Comparison of ENCODE assay signal across 13 cellular contexts in the genomic region with DNA sequence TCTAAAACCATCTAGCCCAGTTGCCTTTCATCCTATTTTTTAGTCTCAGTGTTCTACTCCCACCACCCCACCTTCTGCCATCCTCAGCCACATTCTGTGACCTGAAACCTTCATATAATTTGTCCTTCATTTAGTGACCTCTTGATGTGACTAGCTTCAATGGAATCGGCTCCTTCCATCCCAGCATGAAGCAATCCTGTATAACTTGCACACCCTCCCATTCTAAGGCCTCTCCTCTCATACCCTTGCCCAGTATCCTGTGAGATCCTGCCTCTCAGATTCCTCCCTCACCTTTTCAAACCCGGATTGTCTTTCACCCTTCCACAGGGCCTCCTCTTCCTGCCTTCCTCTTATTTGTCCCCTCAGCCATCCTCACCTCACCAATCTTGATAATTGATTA. TPM values are rescaled to one million over a fixed set of nuclear protein-coding genes. Genes with fewer than 3 reads are reported as not detected.
DNase-seq lines count a peak whose midpoint lies in the region; ATAC-seq and TF ChIP-seq lines count a peak whose summit lies in the region.
"Had no signal": no experiment of that assay in that cellular context is flagged by ENCODE, and none has a peak within 500 bp of the region (broad histone marks: within the 10 kb centered on the region; RNA-seq: fewer than 3 reads in every experiment).

No MANE protein-coding gene starts in this region.

- peak overlapping the region in 2 of 7 donors; percentile 29 to 70 for H3K4me3 Mint-ChIP-seq in CD8-positive, alpha-beta memory T cell
- H3K4me3 Mint-ChIP-seq in endodermal cell: no peak overlapping the region
- H3K4me3 Mint-ChIP-seq: activated CD8-positive, alpha-beta T cell treated with anti-CD3 and anti-CD28 coated beads for 36 hours; activated naive CD4-positive, alpha-beta T cell treated with anti-CD3 and anti-CD28 coated beads for 36 hours had no signal

- H2AFZ ChIP-seq in IMR-90 (replicated peaks; ENCODE audit: low read length, poor library complexity): peak overlapping the region; percentile 9
- no peak overlapping the region for H2AFZ ChIP-seq in parathyroid adenoma
- H2AFZ ChIP-seq in PC-9: no peak overlapping the region

- ATAC-seq in IMR-90 (ENCODE audit: low read depth) (no peak), GM21529 (IDR thresholded peaks at IDR 0.05; ENCODE audit: unreplicated experiment) (no peak)
- ATAC-seq: activated CD8-positive, alpha-beta T cell treated with anti-CD3 and anti-CD28 coated beads for 36 hours had no signal

- H3K79me1 ChIP-seq in IMR-90 (ENCODE audit: low read depth in 1 of 2, low read length in 2 of 2): peaks cover 34 to 54% of the 10 kb centered on the region in 2 experiments

- peaks cover 26% of the 10 kb centered on the region for H3K79me2 ChIP-seq in parathyroid adenoma
- peaks cover 24% of the 10 kb centered on the region for H3K79me2 ChIP-seq in PC-9 (ENCODE audit: low read depth)

- DNase-seq in CD8-positive, alpha-beta memory T cell: no peak
- peak; percentile 25 for DNase-seq in IMR-90
- no peak for DNase-seq in endodermal cell
- no peak for DNase-seq in activated CD8-positive, alpha-beta memory T cell treated with anti-CD3 and anti-CD28 coated beads for 24 hours
- DNase-seq in PC-9: no peak
- DNase-seq: activated CD8-positive, alpha-beta T cell treated with anti-CD3 and anti-CD28 coated beads for 36 hours; activated naive CD4-positive, alpha-beta T cell treated with anti-CD3 and anti-CD28 coated beads for 36 hours; cortex of kidney; retina had no signal

- H3K9me3 ChIP-seq in CD8-positive, alpha-beta memory T cell (ENCODE audit: low read length): no peaks in the 10 kb centered on the region
- H3K9me3 ChIP-seq in IMR-90 (ENCODE audit: control insufficient read depth, insufficient read depth, low read length) (no peaks in the 10 kb centered on the region), endodermal cell (ENCODE audit: control insufficient read depth, low read length) (no peaks in the 10 kb centered on the region), parathyroid adenoma (ENCODE audit: control insufficient read depth, low read length) (no peaks in the 10 kb centered on the region), PC-9 (ENCODE audit: insufficient read depth, low read depth) (no peaks in the 10 kb centered on the region)

- peaks cover 0 to 3% of the 10 kb centered on the region in 2 donors for H3K27me3 Mint-ChIP-seq in CD8-positive, alpha-beta memory T cell
- no peaks in the 10 kb centered on the region for H3K27me3 Mint-ChIP-seq in endodermal cell (ENCODE audit: insufficient read depth)
- H3K27me3 Mint-ChIP-seq: activated CD8-positive, alpha-beta T cell treated with anti-CD3 and anti-CD28 coated beads for 36 hours had no signal

- H3K4me2 ChIP-seq in IMR-90 (ENCODE audit: low read depth, low read length) (no peak overlapping the region), parathyroid adenoma (ENCODE audit: low read length) (peak overlapping the region; percentile 7), PC-9 (no peak overlapping the region)

- no peak for TF ChIP-seq POLR2A in IMR-90 (IDR thresholded peaks at IDR 0.05; ENCODE audit: low read depth, low read length)

- POLR2A ChIA-PET in CD8-positive, alpha-beta memory T cell (lab: Charles Lee): no interaction called here
- POLR2A ChIA-PET in IMR-90 (lab: Charles Lee; ENCODE audit: unreplicated experiment): no interaction called here
- POLR2A ChIA-PET in PC-9 (lab: Charles Lee; ENCODE audit: unreplicated experiment): no interaction called here

- BruUV-seq in IMR-90 (replicated peaks; lab: Mats Ljungman, UMichigan): no TSS peak
- no TSS peak for BruUV-seq in PC-9 (replicated peaks; lab: Mats Ljungman, UMichigan)

- H3K18ac ChIP-seq in IMR-90 (ENCODE audit: low read depth, low read length): no peak overlapping the region

- no peak overlapping the region for H3K27ac ChIP-seq in CD8-positive, alpha-beta memory T cell (ENCODE audit: low read depth, low read length)
- H3K27ac ChIP-seq in IMR-90 (ENCODE audit: insufficient read depth, low read length): no peak overlapping the region
- H3K27ac ChIP-seq in endodermal cell (ENCODE audit: low read depth, low read length): no peak overlapping the region
- peak overlapping the region; percentile 53 for H3K27ac ChIP-seq in parathyroid adenoma
- no peak overlapping the region for H3K27ac ChIP-seq in PC-9

- TF ChIP-seq RAD21 in IMR-90 (IDR thresholded peaks at IDR 0.05; ENCODE audit: low read length): no peak

- no peaks in the 10 kb centered on the region for H3K9me3 Mint-ChIP-seq in CD8-positive, alpha-beta memory T cell
- H3K9me3 Mint-ChIP-seq in endodermal cell: no peaks in the 10 kb centered on the region
- H3K9me3 Mint-ChIP-seq: activated CD8-positive, alpha-beta T cell treated with anti-CD3 and anti-CD28 coated beads for 36 hours; activated naive CD4-positive, alpha-beta T cell treated with anti-CD3 and anti-CD28 coated beads for 36 hours had no signal

- no peaks in the 10 kb centered on the region for H3K27me3 ChIP-seq in CD8-positive, alpha-beta memory T cell (ENCODE audit: insufficient read depth, low read length, poor library complexity, severe bottlenecking)
- H3K27me3 ChIP-seq in IMR-90 (ENCODE audit: control insufficient read depth, insufficient read depth, low read length) (no peaks in the 10 kb centered on the region), endodermal cell (ENCODE audit: control insufficient read depth, insufficient read depth, low read length, poor library complexity, severe bottlenecking) (no peaks in the 10 kb centered on the region), parathyroid adenoma (ENCODE audit: control insufficient read depth, insufficient read depth, low read length) (no peaks in the 10 kb centered on the region), PC-9 (ENCODE audit: insufficient read depth, low read depth) (no peaks in the 10 kb centered on the region)

- dilution Hi-C loops in IMR-90 (cut with HindIII; ENCODE audit: low sequenced_read_pairs, unreplicated experiment): no loop called here

- H3K36me3 ChIP-seq in CD8-positive, alpha-beta memory T cell (ENCODE audit: insufficient read depth, low read length): no peaks in the 10 kb centered on the region
- no peaks in the 10 kb centered on the region for H3K36me3 ChIP-seq in IMR-90 (ENCODE audit: control insufficient read depth, insufficient read depth, low read length)
- no peaks in the 10 kb centered on the region for H3K36me3 ChIP-seq in endodermal cell (ENCODE audit: control insufficient read depth, insufficient read depth, low read length)
- H3K36me3 ChIP-seq in parathyroid adenoma (ENCODE audit: control insufficient read depth, insufficient read depth, low read length): no peaks in the 10 kb centered on the region
- H3K36me3 ChIP-seq in PC-9 (ENCODE audit: low read depth): no peaks in the 10 kb centered on the region

- H4K91ac ChIP-seq in IMR-90 (ENCODE audit: insufficient read depth, low read depth, low read length): 0 out of 2 replicates have a peak overlapping the region, but pooled peaks have one; percentile 14

- 0 out of 2 replicates have a peak overlapping the region, but pooled peaks have one; percentile 29 for H3K14ac ChIP-seq in IMR-90 (replicated peaks; ENCODE audit: low read depth, low read length)

- no peak overlapping the region for H2AK5ac ChIP-seq in IMR-90 (ENCODE audit: low read depth, low read length)

- CTCF ChIA-PET in CD8-positive, alpha-beta memory T cell (lab: Charles Lee): no interaction called here
- CTCF ChIA-PET in IMR-90 (lab: Yijun Ruan, JAX): no interaction called here
- CTCF ChIA-PET in PC-9 (lab: Charles Lee): no interaction called here

- H2BK5ac ChIP-seq in IMR-90 (ENCODE audit: low read depth, low read length, poor library complexity, severe bottlenecking): no peak overlapping the region

- H3K4ac ChIP-seq in IMR-90 (ENCODE audit: low read depth, low read length): peak overlapping the region; percentile 31; the same call in 1 of the 2 replicates

- H3K4me1 Mint-ChIP-seq in CD8-positive, alpha-beta memory T cell: peaks cover 56 to 77% (median 76%) of the 10 kb centered on the region in 3 donors
- H3K4me1 Mint-ChIP-seq in endodermal cell: peaks cover 46% of the 10 kb centered on the region

- peak overlapping the region; percentile 31; the same call in 1 of the 2 replicates for H3K23ac ChIP-seq in IMR-90 (ENCODE audit: low read depth, low read length)

- H4K20me1 ChIP-seq in IMR-90 (ENCODE audit: insufficient read depth, low read length) (no peaks in the 10 kb centered on the region; the same call in 1 of the 2 replicates), PC-9 (ENCODE audit: insufficient read depth) (no peaks in the 10 kb centered on the region)

- no peak for TF ChIP-seq CTCF in IMR-90 (conservative IDR thresholded peaks at IDR 0.05; ENCODE audit: low read depth, low read length)
- no peak for TF ChIP-seq CTCF in endodermal cell (conservative IDR thresholded peaks at IDR 0.05)
- TF ChIP-seq CTCF in parathyroid adenoma (IDR thresholded peaks at IDR 0.05): no peak
- no peak for TF ChIP-seq CTCF in PC-9 (conservative IDR thresholded peaks at IDR 0.05)

- no peak overlapping the region for H3K9ac ChIP-seq in IMR-90 (ENCODE audit: low read depth, low read length)
- no peak overlapping the region for H3K9ac ChIP-seq in endodermal cell (ENCODE audit: extremely low read depth, low read length, poor library complexity, severe bottlenecking)
- H3K9ac ChIP-seq in parathyroid adenoma: no peak overlapping the region

- H2BK120ac ChIP-seq in IMR-90 (ENCODE audit: low read depth, low read length): no peak overlapping the region

- WGBS in IMR-90 (ENCODE audit: extremely low coverage in 2 of 2, insufficient read length in 1 of 2), 2 experiments: 38% methylated on average over 1 of the region's 2 CpGs; no CpG with 5 or more reads in 1 of the 2 experiments
- WGBS in endodermal cell (ENCODE audit: insufficient coverage in 1 of 2, insufficient read length in 1 of 2), 2 experiments: 83% methylated on average over 1 of the region's 2 CpGs; no CpG with 5 or more reads in 1 of the 2 experiments

- peaks cover 20% of the 10 kb centered on the region for H3F3A ChIP-seq in PC-9 (ENCODE audit: insufficient read depth, low read depth)

- peaks cover 11% of the 10 kb centered on the region for H3K9me1 ChIP-seq in IMR-90 (ENCODE audit: insufficient read depth, low read length)

- no peak overlapping the region for H3K4me3 ChIP-seq in CD8-positive, alpha-beta memory T cell (ENCODE audit: low read length)
- H3K4me3 ChIP-seq in IMR-90 (ENCODE audit: insufficient read depth, low read depth, low read length) (no peak overlapping the region), endodermal cell (ENCODE audit: low read length) (peak overlapping the region; percentile 14), parathyroid adenoma (ENCODE audit: low read depth, low read length) (no peak overlapping the region), PC-9 (no peak overlapping the region)

- intact Hi-C loops in IMR-90 (cut with micrococcal nuclease) (no loop called here), PC-9 (cut with micrococcal nuclease; ENCODE audit: unreplicated experiment) (no loop called here)

- H3K36me3 Mint-ChIP-seq in CD8-positive, alpha-beta memory T cell: peaks cover 0 to 22% (median 2%) of the 10 kb centered on the region in 3 donors
- no peaks in the 10 kb centered on the region for H3K36me3 Mint-ChIP-seq in endodermal cell (ENCODE audit: low read depth)

- H4K8ac ChIP-seq in IMR-90 (ENCODE audit: low read depth in 2 of 2, low read length in 2 of 2): peak overlapping the region in 1 of 2 experiments; percentile 5; a peak in 1 of 4 replicates

- H3K4me1 ChIP-seq in CD8-positive, alpha-beta memory T cell (ENCODE audit: insufficient read depth, low read length): peaks cover 48% of the 10 kb centered on the region
- H3K4me1 ChIP-seq in IMR-90 (ENCODE audit: control insufficient read depth, insufficient read depth, low read length): peaks cover 8% of the 10 kb centered on the region; the same call in 1 of the 2 replicates
- H3K4me1 ChIP-seq in endodermal cell (ENCODE audit: control insufficient read depth, insufficient read depth, low read length): peaks cover 32% of the 10 kb centered on the region
- H3K4me1 ChIP-seq in parathyroid adenoma: peaks cover 32% of the 10 kb centered on the region
- peaks cover 16% of the 10 kb centered on the region; the same call in 1 of the 2 replicates for H3K4me1 ChIP-seq in PC-9 (replicated peaks; ENCODE audit: insufficient read depth)

- H2BK20ac ChIP-seq in IMR-90 (ENCODE audit: low read depth, low read length): 0 out of 2 replicates have a peak overlapping the region, but pooled peaks have one; percentile 26

- no peak overlapping the region for H3K56ac ChIP-seq in IMR-90 (ENCODE audit: extremely low read depth, insufficient read depth, low read length)

- no peak overlapping the region for H4K5ac ChIP-seq in IMR-90 (ENCODE audit: low read depth, low read length)

- H3K27ac Mint-ChIP-seq in CD8-positive, alpha-beta memory T cell: peak overlapping the region in 7 of 8 donors; percentile 21 to 98 (median 64)
- H3K27ac Mint-ChIP-seq in endodermal cell: peak overlapping the region; percentile 71
- H3K27ac Mint-ChIP-seq: activated CD8-positive, alpha-beta T cell treated with anti-CD3 and anti-CD28 coated beads for 36 hours; activated naive CD4-positive, alpha-beta T cell treated with anti-CD3 and anti-CD28 coated beads for 36 hours had no signal

- in situ Hi-C loops in IMR-90 (cut with MboI; ENCODE audit: low sequenced_read_pairs): no loop called here

- H2BK15ac ChIP-seq in IMR-90 (ENCODE audit: low read depth, low read length): no peak overlapping the region; the same call in 2 of the 3 replicates

- no peak overlapping the region for H2AK9ac ChIP-seq in IMR-90 (replicated peaks; ENCODE audit: low read depth, low read length, poor library complexity)

- H3K9me2 ChIP-seq in PC-9 (ENCODE audit: insufficient read depth): no peaks in the 10 kb centered on the region

RNA-seq across cellular contexts. Expression of gene ZNF76, which starts 3.1 kb away (rescaled TPM):
- 10 to 100 TPM; 31.3 to 35.2 TPM for total RNA-seq in CD8-positive, alpha-beta memory T cell
- polyA plus RNA-seq in CD8-positive, alpha-beta memory T cell: 33.6 TPM
- 15.3 and 19.9 TPM in 2 replicates for total RNA-seq in IMR-90 (2012; rRNA removed)
- polyA plus RNA-seq in IMR-90 (2012; rRNA removed): 21.1 and 22.5 TPM in 2 replicates
- 13.4 and 13.9 TPM in 2 replicates for polyA plus RNA-seq in IMR-90 (2012; cell fraction: cytosol; rRNA removed)
- 87.4 and 150 TPM in 2 replicates for polyA plus RNA-seq in IMR-90 (2012; cell fraction: nucleus; rRNA removed; ENCODE audit: low replicate concordance)
- total RNA-seq in endodermal cell: 10 to 100 TPM; 39.0 to 42.9 TPM
- polyA plus RNA-seq in endodermal cell (2013, experiment 1 of 2): 46.7 TPM
- polyA plus RNA-seq in endodermal cell (2013, experiment 2 of 2): 38.9 TPM
- 38.8 and 39.9 TPM in 2 replicates for total RNA-seq in PC-9 (2021)

RNA-seq across cellular contexts. Expression of gene DEF6, which starts 35.0 kb away (rescaled TPM):
- total RNA-seq in CD8-positive, alpha-beta memory T cell: 10 to 100 TPM; 71.2 to 73.0 TPM
- 183 TPM for polyA plus RNA-seq in CD8-positive, alpha-beta memory T cell
- total RNA-seq in IMR-90 (2012; rRNA removed) (1.9 and 2.5 TPM in 2 replicates), endodermal cell (1 to 10 TPM; 6.3 to 6.8 TPM), PC-9 (2021) (19.6 and 27.0 TPM in 2 replicates)
- 4.1 and 4.2 TPM in 2 replicates for polyA plus RNA-seq in IMR-90 (2012; rRNA removed)
- polyA plus RNA-seq in IMR-90 (2012; cell fraction: cytosol; rRNA removed): 1.6 and 3.0 TPM in 2 replicates
- 13.7 and 15.7 TPM in 2 replicates for polyA plus RNA-seq in IMR-90 (2012; cell fraction: nucleus; rRNA removed; ENCODE audit: low replicate concordance)
- polyA plus RNA-seq in endodermal cell (2013, experiment 1 of 2): 2.0 TPM
- polyA plus RNA-seq in endodermal cell (2013, experiment 2 of 2): 2.2 TPM

RNA-seq across cellular contexts. Expression of gene SCUBE3, which starts 48.8 kb away (rescaled TPM):
- total RNA-seq in CD8-positive, alpha-beta memory T cell: under 1 TPM; 0.07 TPM
- 0.18 TPM for polyA plus RNA-seq in CD8-positive, alpha-beta memory T cell
- 19.9 and 21.1 TPM in 2 replicates for total RNA-seq in IMR-90 (2012; rRNA removed)
- 41.5 and 45.5 TPM in 2 replicates for polyA plus RNA-seq in IMR-90 (2012; rRNA removed)
- 24.2 and 25.6 TPM in 2 replicates for polyA plus RNA-seq in IMR-90 (2012; cell fraction: cytosol; rRNA removed)
- polyA plus RNA-seq in IMR-90 (2012; cell fraction: nucleus; rRNA removed; ENCODE audit: low replicate concordance): 53.9 and 65.7 TPM in 2 replicates
- total RNA-seq in endodermal cell: under 1 TPM; 0.27 to 0.86 TPM
- 22.4 TPM for polyA plus RNA-seq in endodermal cell (2013, experiment 1 of 2)
- polyA plus RNA-seq in endodermal cell (2013, experiment 2 of 2): 18.8 TPM
- total RNA-seq in PC-9 (2021): 0.10 and 0.17 TPM in 2 replicates
- total RNA-seq: activated CD8-positive, alpha-beta T cell treated with anti-CD3 and anti-CD28 coated beads for 36 hours; activated naive CD4-positive, alpha-beta T cell treated with anti-CD3 and anti-CD28 coated beads for 36 hours; mononuclear cell; T-helper 2 cell treated with Interferon-gamma antibody and Interleukin-4, amounts not matched to agents 100 ng/mL and 5 ng/mL, for 36 hours had no signal

Comparison
In these comparisons a context has a peak if more than half of its experiments do, and no peak if none do; other contexts are left out.
1. RNA of gene SCUBE3, which starts 48.8 kb away (total RNA-seq): 19.9 to 21.1 TPM in IMR-90; 0.27 to 0.86 TPM in endodermal cell, 0.10 to 0.17 TPM in PC-9 and 0.07 TPM in CD8-positive, alpha-beta memory T cell; every median in the first group is over 10 times any median in the second.